2 cellular contexts compared by ENCODE assay signal in genomic region chr7:105699568-105700236, GRCh38.
TF ChIP-seq lines count a peak whose summit lies in the region.

No MANE protein-coding gene starts in this region.

TF ChIP-seq in GM23338, 12 proteins besides CTCF, POLR2A, EP300 and RAD21 (continued from another document):
- TF ChIP-seq REST (IDR thresholded peaks at IDR 0.05; ENCODE audit: unreplicated experiment) (no peak), EZH2 (IDR thresholded peaks at IDR 0.05; ENCODE audit: low read depth, unreplicated experiment) (no peak), ZNF331 (CRISPR knock-in tag; IDR thresholded peaks at IDR 0.05; ENCODE audit: low read depth) (no peak), NANOG (IDR thresholded peaks at IDR 0.05; ENCODE audit: borderline replicate concordance) (no peak), ZNF462 (CRISPR knock-in tag; IDR thresholded peaks at IDR 0.05) (no peak), CREB1 (CRISPR knock-in tag; IDR thresholded peaks at IDR 0.05; ENCODE audit: low read depth) (no peak), ZNF114 (CRISPR knock-in tag; IDR thresholded peaks at IDR 0.05) (no peak), EZH2phosphoT487 (IDR thresholded peaks at IDR 0.05; ENCODE audit: unreplicated experiment) (no peak), POLR2AphosphoS5 (IDR thresholded peaks at IDR 0.05; ENCODE audit: low read depth) (no peak)

TF ChIP-seq in WTC11, 78 proteins besides CTCF, POLR2A, EP300 and RAD21 (continued from another document):
- TF ChIP-seq AR (CRISPR knock-in tag; IDR thresholded peaks at IDR 0.05) (no peak), OVOL2 (CRISPR knock-in tag; IDR thresholded peaks at IDR 0.05; ENCODE audit: borderline replicate concordance) (no peak), FOXP4 (CRISPR knock-in tag; IDR thresholded peaks at IDR 0.05) (no peak), ZNF512 (CRISPR knock-in tag; IDR thresholded peaks at IDR 0.05; ENCODE audit: borderline replicate concordance) (no peak), IRF2 (CRISPR knock-in tag; IDR thresholded peaks at IDR 0.05; ENCODE audit: borderline replicate concordance, low read depth) (no peak), SMAD3 (CRISPR knock-in tag; IDR thresholded peaks at IDR 0.05; ENCODE audit: borderline replicate concordance) (no peak), CREB1 (CRISPR knock-in tag; IDR thresholded peaks at IDR 0.05) (no peak), AFF4 (CRISPR knock-in tag; IDR thresholded peaks at IDR 0.05; ENCODE audit: borderline replicate concordance) (no peak)
